ENCODE assay signal across 20 cellular contexts in genomic region chr7:11128500-11128899, GRCh38.
A peak's percentile ranks its signal among the peaks of the same experiment; 100 is the strongest.
DNase-seq lines count a peak whose midpoint lies in the region; ATAC-seq and TF ChIP-seq lines count a peak whose summit lies in the region.
"Had no signal": no experiment of that assay in that cellular context is flagged by ENCODE, and none has a peak within 500 bp of the region (broad histone marks: within the 10 kb centered on the region; RNA-seq: fewer than 3 reads in every experiment).

No MANE protein-coding gene starts in this region.

- no peaks in the 10 kb centered on the region for H3K36me3 Mint-ChIP-seq in central memory CD8-positive, alpha-beta T cell (ENCODE audit: insufficient read depth)
- peaks cover 8% of the 10 kb centered on the region for H3K36me3 Mint-ChIP-seq in mesothelial cell of epicardium

- H3K36me3 ChIP-seq in BLaER1 treated with 17β-estradiol and CSF1 and Interleukin-3, amounts not matched to agents 10 nM and 100 nM = peaks cover 0 to 36% (median 16%) of the 10 kb centered on the region in 11 experiments; a peak in 14 of 22 replicates
- H3K36me3 ChIP-seq in HUES6 (ENCODE audit: control insufficient read depth, insufficient read depth, low read length) (no peaks in the 10 kb centered on the region), mesenchymal stem cell (ENCODE audit: control insufficient read depth in 1 of 2, insufficient read depth in 2 of 2, low read depth in 1 of 2, low read length in 2 of 2) (peaks cover 0 to 9% of the 10 kb centered on the region in 2 experiments)
- H3K36me3 ChIP-seq: brain microvascular endothelial cell, thoracic aorta had no signal

- no peak overlapping the region for H3K18ac ChIP-seq in mesenchymal stem cell (ENCODE audit: low read depth in 1 of 2, low read length in 2 of 2)

- H4K20me1 ChIP-seq in BLaER1 treated with 17β-estradiol and CSF1 and Interleukin-3, amounts not matched to agents 10 nM and 100 nM = no peaks in the 10 kb centered on the region

- H4K91ac ChIP-seq in mesenchymal stem cell (ENCODE audit: low read length) = no peak overlapping the region

- no peak overlapping the region for H3K23ac ChIP-seq in mesenchymal stem cell (ENCODE audit: low read length in 2 of 2)

- H3K27me3 Mint-ChIP-seq in central memory CD8-positive, alpha-beta T cell = no peaks in the 10 kb centered on the region
- no peaks in the 10 kb centered on the region for H3K27me3 Mint-ChIP-seq in mesothelial cell of epicardium (ENCODE audit: low read depth)

- TF ChIP-seq CTCF in mesothelial cell of epicardium (IDR thresholded peaks at IDR 0.05; ENCODE audit: unreplicated experiment) = no peak

- no peaks in the 10 kb centered on the region for H3K79me1 ChIP-seq in mesenchymal stem cell (replicated peaks; ENCODE audit: low read length, poor library complexity, severe bottlenecking)

- no peak overlapping the region for H2BK12ac ChIP-seq in mesenchymal stem cell (ENCODE audit: low read length in 2 of 2)

- H4K8ac ChIP-seq in mesenchymal stem cell (ENCODE audit: low read length) = no peak overlapping the region

- no peaks in the 10 kb centered on the region for H3K9me3 Mint-ChIP-seq in central memory CD8-positive, alpha-beta T cell
- no peaks in the 10 kb centered on the region for H3K9me3 Mint-ChIP-seq in mesothelial cell of epicardium

- H3K27ac Mint-ChIP-seq in central memory CD8-positive, alpha-beta T cell (ENCODE audit: low read depth) = peak overlapping the region; percentile 47
- peak overlapping the region; percentile 62 for H3K27ac Mint-ChIP-seq in mesothelial cell of epicardium

- no peak overlapping the region for H2BK5ac ChIP-seq in mesenchymal stem cell (ENCODE audit: low read depth, low read length, poor library complexity, severe bottlenecking)

- H3K4me3 ChIP-seq in BLaER1 treated with 17β-estradiol and CSF1 and Interleukin-3, amounts not matched to agents 10 nM and 100 nM = no peak overlapping the region
- no peak overlapping the region for H3K4me3 ChIP-seq in HUES6 (ENCODE audit: low read depth, low read length)
- no peak overlapping the region for H3K4me3 ChIP-seq in mesenchymal stem cell (ENCODE audit: insufficient read depth in 1 of 2, low read depth in 1 of 2, low read length in 2 of 2)
- H3K4me3 ChIP-seq: K562, thoracic aorta had no signal

- H2BK120ac ChIP-seq in mesenchymal stem cell (ENCODE audit: low read depth, low read length) = no peak overlapping the region

- H3K4ac ChIP-seq in mesenchymal stem cell (ENCODE audit: low read depth in 1 of 2, low read length in 2 of 2) = no peak overlapping the region

- H3K4me1 ChIP-seq in BLaER1 treated with 17β-estradiol and CSF1 and Interleukin-3, amounts not matched to agents 10 nM and 100 nM = peaks cover 18 to 66% (median 46%) of the 10 kb centered on the region in 10 experiments
- H3K4me1 ChIP-seq in HUES6 (ENCODE audit: control insufficient read depth, insufficient read depth, low read length) (peaks cover 15% of the 10 kb centered on the region), mesenchymal stem cell (ENCODE audit: control insufficient read depth, insufficient read depth, low read depth, low read length) (no peaks in the 10 kb centered on the region)

- WGBS in mesenchymal stem cell = 82% methylated on average over 4 of the region's 4 CpGs

- H3K27ac ChIP-seq in BLaER1 treated with 17β-estradiol and CSF1 and Interleukin-3, amounts not matched to agents 10 nM and 100 nM = peak overlapping the region in 5 of 11 experiments; percentile 6 to 60 (median 25); a peak in 4 of 22 replicates
- H3K27ac ChIP-seq in HUES6 (ENCODE audit: low read depth, low read length) (peak overlapping the region; percentile 17; the same call in 1 of the 2 replicates), mesenchymal stem cell (ENCODE audit: low read length, poor library complexity, severe bottlenecking) (no peak overlapping the region)
- H3K27ac ChIP-seq: brain microvascular endothelial cell, RWPE1, thoracic aorta had no signal

- peak overlapping the region in 9 of 11 experiments; percentile 1 to 80 (median 46); a peak in 13 of 22 replicates for H3K4me2 ChIP-seq in BLaER1 treated with 17β-estradiol and CSF1 and Interleukin-3, amounts not matched to agents 10 nM and 100 nM
- no peak overlapping the region for H3K4me2 ChIP-seq in mesenchymal stem cell (ENCODE audit: low read length, poor library complexity, severe bottlenecking)

- H3K14ac ChIP-seq in mesenchymal stem cell (ENCODE audit: low read length in 2 of 2) = no peak overlapping the region

- no peak for ATAC-seq in central memory CD8-positive, alpha-beta T cell (replicated peaks; ENCODE audit: extremely low read depth, poor library complexity, severe bottlenecking)
- ATAC-seq in HG03045 (IDR thresholded peaks at IDR 0.05; ENCODE audit: unreplicated experiment) = no peak
- ATAC-seq: activated CD4-positive, CD25-positive, alpha-beta regulatory T cell treated with anti-CD3 and anti-CD28 coated beads, Interleukin-2, amount 50 U/mL, for 24 hours; K562; left ventricle myocardium superior had no signal

- no peak overlapping the region for H2AFZ ChIP-seq in mesenchymal stem cell (ENCODE audit: low read depth, low read length)

- DNase-seq in central memory CD8-positive, alpha-beta T cell (ENCODE audit: low spot score in 2 of 2) = no peak
- DNase-seq in mesothelial cell of epicardium (ENCODE audit: low spot score in 2 of 2, unreplicated experiment in 2 of 2) (no peak), D341Med (ENCODE audit: low spot score) (no peak), NCI-H524 (lab: John Stamatoyannopoulos, UW) (no peak), mesenchymal stem cell (no peak)
- DNase-seq: brain microvascular endothelial cell; DMS53; GF-D8; left ventricle myocardium superior; NCI-H146; nucleus accumbens; stimulated activated CD4-positive, alpha-beta T cell treated with anti-CD3 and anti-CD28 coated beads, Interleukin-4, amount 100 ng/mL, for 1 hour; stimulated activated naive CD4-positive, alpha-beta T cell treated with Interleukin-2 at 50 U/mL for 16 hours had no signal

- H3K9me3 ChIP-seq in BLaER1 treated with 17β-estradiol and CSF1 and Interleukin-3, amounts not matched to agents 10 nM and 100 nM (replicated peaks in 1 of 11) = 0 out of 22 replicates have a peak, but pooled peaks cover 0 to 3% (median 0%) of the 10 kb centered on the region in 11 experiments
- H3K9me3 ChIP-seq in HUES6 (ENCODE audit: control insufficient read depth, insufficient read depth, low read depth, low read length) = no peaks in the 10 kb centered on the region
- no peaks in the 10 kb centered on the region for H3K9me3 ChIP-seq in mesenchymal stem cell (ENCODE audit: control insufficient read depth, low read length)
- H3K9me3 ChIP-seq: thoracic aorta had no signal

- peak overlapping the region in 1 of 11 experiments; percentile 48; a peak in 1 of 22 replicates for H3K9ac ChIP-seq in BLaER1 treated with 17β-estradiol and CSF1 and Interleukin-3, amounts not matched to agents 10 nM and 100 nM
- H3K9ac ChIP-seq in HUES6 (ENCODE audit: low read length) (no peak overlapping the region), mesenchymal stem cell (ENCODE audit: low read length) (no peak overlapping the region)

- peaks cover 39% of the 10 kb centered on the region for H3K4me1 Mint-ChIP-seq in central memory CD8-positive, alpha-beta T cell
- H3K4me1 Mint-ChIP-seq in mesothelial cell of epicardium = peaks cover 44% of the 10 kb centered on the region

- no peak overlapping the region for H2AK5ac ChIP-seq in mesenchymal stem cell (ENCODE audit: low read length, severe bottlenecking)

- no peaks in the 10 kb centered on the region for H3K27me3 ChIP-seq in BLaER1 treated with 17β-estradiol and CSF1 and Interleukin-3, amounts not matched to agents 10 nM and 100 nM
- no peaks in the 10 kb centered on the region for H3K27me3 ChIP-seq in HUES6 (ENCODE audit: control insufficient read depth, insufficient read depth, low read length)
- no peaks in the 10 kb centered on the region for H3K27me3 ChIP-seq in mesenchymal stem cell (ENCODE audit: control insufficient read depth in 1 of 2, insufficient read depth in 1 of 2, low read length in 2 of 2)
- H3K27me3 ChIP-seq: brain microvascular endothelial cell had no signal

- no peak overlapping the region for H3K4me3 Mint-ChIP-seq in central memory CD8-positive, alpha-beta T cell
- H3K4me3 Mint-ChIP-seq in mesothelial cell of epicardium = no peak overlapping the region

- H2BK15ac ChIP-seq in mesenchymal stem cell (ENCODE audit: low read depth, poor library complexity, severe bottlenecking) = no peak overlapping the region
